ENCODE assay signal across 18 cellular contexts in the genomic region with DNA sequence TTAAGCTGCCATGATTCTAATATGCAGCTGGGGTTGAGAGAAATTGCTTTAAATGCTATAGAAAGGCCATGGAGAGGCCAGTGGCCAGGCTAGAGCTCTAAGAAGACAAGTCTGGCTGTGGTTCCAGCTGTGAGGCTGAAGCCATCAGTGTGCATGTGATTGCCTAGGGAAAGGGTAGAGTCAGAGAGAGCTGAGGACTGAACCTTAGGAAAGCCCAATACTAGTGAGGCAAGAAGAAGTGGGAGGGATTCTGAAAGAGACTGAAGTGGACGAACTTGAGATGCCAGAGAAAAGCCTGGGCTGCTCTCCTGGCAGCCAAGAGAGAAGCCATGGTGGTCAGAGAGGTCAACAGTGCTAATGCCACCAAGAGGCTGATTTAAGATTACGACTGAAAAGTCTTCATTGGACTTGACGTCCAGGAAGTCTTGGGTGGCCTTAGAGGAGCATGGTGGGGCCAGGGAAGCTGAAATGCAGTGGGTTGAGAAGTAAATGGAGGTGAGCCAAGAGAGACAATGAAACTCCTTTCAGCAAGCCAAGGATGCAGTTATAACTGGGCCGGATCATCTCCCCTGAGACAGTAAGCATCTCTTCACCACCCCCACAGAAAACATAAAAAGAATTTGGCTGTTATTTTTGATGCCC.
"Had no signal": no experiment of that assay in that cellular context is flagged by ENCODE, and none has a peak within 500 bp of the region (broad histone marks: within the 10 kb centered on the region; RNA-seq: fewer than 3 reads in every experiment).

No MANE protein-coding gene starts in this region.

- ATAC-seq: effector memory CD8-positive, alpha-beta T cell; foreskin keratinocyte; lower lobe of right lung; naive thymus-derived CD8-positive, alpha-beta T cell had no signal

- DNase-seq: effector memory CD8-positive, alpha-beta T cell; esophagus squamous epithelium; foreskin keratinocyte; immature natural killer cell; left ventricle myocardium inferior; lower lobe of right lung; naive thymus-derived CD8-positive, alpha-beta T cell; posterior cingulate gyrus; sigmoid colon; small intestine; stimulated activated CD4-positive, alpha-beta T cell treated with anti-CD3 and anti-CD28 coated beads, Interleukin-12 subunit alpha, Interleukin-12 subunit beta, amount 100 ng/mL, for 4 hours; stimulated activated naive CD4-positive, alpha-beta T cell; stomach; substantia nigra; transverse colon had no signal

- H3K27ac Mint-ChIP-seq: dendritic cell treated with granulocyte-macrophage colony-stimulating factor and Interleukin-4, amounts not matched to agents 40 ng/mL and 50 ng/mL, for 4 days; effector memory CD8-positive, alpha-beta T cell; immature natural killer cell had no signal

- H3K36me3 ChIP-seq: esophagus squamous epithelium, left ventricle myocardium inferior, lower lobe of right lung, neutrophil, sigmoid colon, stomach, thoracic aorta, transverse colon had no signal

- H3K9me3 Mint-ChIP-seq: dendritic cell treated with granulocyte-macrophage colony-stimulating factor and Interleukin-4, amounts not matched to agents 40 ng/mL and 50 ng/mL, for 4 days had no signal

- H3K4me3 Mint-ChIP-seq: dendritic cell treated with granulocyte-macrophage colony-stimulating factor and Interleukin-4, amounts not matched to agents 40 ng/mL and 50 ng/mL, for 4 days; effector memory CD8-positive, alpha-beta T cell; immature natural killer cell; naive thymus-derived CD8-positive, alpha-beta T cell had no signal

- H3K27ac ChIP-seq: esophagus squamous epithelium, foreskin keratinocyte, left ventricle myocardium inferior, lower lobe of right lung, neutrophil, sigmoid colon, stomach, thoracic aorta, transverse colon had no signal

- H3K4me3 ChIP-seq: esophagus squamous epithelium, left ventricle myocardium inferior, lower lobe of right lung, sigmoid colon, stomach, thoracic aorta, transverse colon had no signal

- H3K9me3 ChIP-seq: esophagus squamous epithelium, left ventricle myocardium inferior, lower lobe of right lung, neutrophil, sigmoid colon, thoracic aorta, transverse colon had no signal
